Comparison of ENCODE assay signal across 20 cellular contexts in genomic region chr13:102100234-102100633, GRCh38.
DNase-seq lines count a peak whose midpoint lies in the region; ATAC-seq and TF ChIP-seq lines count a peak whose summit lies in the region.
"Had no signal": no experiment of that assay in that cellular context is flagged by ENCODE, and none has a peak within 500 bp of the region (broad histone marks: within the 10 kb centered on the region; RNA-seq: fewer than 3 reads in every experiment).

No MANE protein-coding gene starts in this region.

- H3K9me3 ChIP-seq in tibial nerve: no peaks in the 10 kb centered on the region
- H3K9me3 ChIP-seq: BLaER1, Caco-2 had no signal

- H3K36me3 ChIP-seq in GM23338 (ENCODE audit: insufficient read depth) (no peaks in the 10 kb centered on the region), tibial nerve (no peaks in the 10 kb centered on the region)
- H3K36me3 ChIP-seq: BLaER1 had no signal

- no peak for TF ChIP-seq CTCF in GM23338 (conservative IDR thresholded peaks at IDR 0.05; ENCODE audit: low read depth in 2 of 2)
- TF ChIP-seq CTCF in tibial nerve (IDR thresholded peaks at IDR 0.05): no peak

- no peak overlapping the region for H3K27ac Mint-ChIP-seq in GM23338
- H3K27ac Mint-ChIP-seq: B cell; CD4-positive, CD25-positive, alpha-beta regulatory T cell; CD8-positive, alpha-beta T cell; H9 had no signal

- DNase-seq in G401 (ENCODE audit: low spot score) (peak; percentile 79), GM23338 (ENCODE audit: low spot score) (peak; percentile 13), cerebellar cortex (ENCODE audit: low spot score) (peak; percentile 74), NCI-H187 treated with DMSO at 0.1 percent for 48 hours (lab: John Stamatoyannopoulos, UW) (no peak), iPS-NIHi7 (ENCODE audit: extremely low spot score) (no peak), tibial nerve (ENCODE audit: low spot score in 2 of 2) (no peak)
- DNase-seq: Caco-2; CD4-positive, CD25-positive, alpha-beta regulatory T cell; CD8-positive, alpha-beta T cell; DMS153; DND-41; GDM1; GM23248; H9 had no signal

- H3K27ac ChIP-seq in GM23338 (ENCODE audit: low read depth) (no peak overlapping the region), tibial nerve (no peak overlapping the region)
- H3K27ac ChIP-seq: BLaER1, C4-2B, GM23248 had no signal

- H2AFZ ChIP-seq in GM23338: no peak overlapping the region
- H2AFZ ChIP-seq: GM23248 had no signal

- H3K4me3 Mint-ChIP-seq in GM23338: no peak overlapping the region
- H3K4me3 Mint-ChIP-seq: B cell; CD4-positive, CD25-positive, alpha-beta regulatory T cell; CD8-positive, alpha-beta T cell; H9 had no signal

- H3K36me3 Mint-ChIP-seq in GM23338 (ENCODE audit: low read depth): no peaks in the 10 kb centered on the region
- H3K36me3 Mint-ChIP-seq: CD4-positive, CD25-positive, alpha-beta regulatory T cell; CD8-positive, alpha-beta T cell had no signal

- H3K9me2 ChIP-seq in GM23338 (ENCODE audit: insufficient read depth): no peaks in the 10 kb centered on the region

- no peaks in the 10 kb centered on the region for H3K9me3 Mint-ChIP-seq in GM23338
- H3K9me3 Mint-ChIP-seq: CD8-positive, alpha-beta T cell; H9 had no signal

- no peaks in the 10 kb centered on the region for H3K4me1 ChIP-seq in GM23338 (ENCODE audit: insufficient read depth)
- no peaks in the 10 kb centered on the region for H3K4me1 ChIP-seq in tibial nerve
- H3K4me1 ChIP-seq: BLaER1, Caco-2 had no signal

- TF ChIP-seq EP300 in tibial nerve (IDR thresholded peaks at IDR 0.05): no peak

- no peak for ATAC-seq in GM23338
- ATAC-seq in esophagus mucosa: peak; percentile 54
- ATAC-seq: CD8-positive, alpha-beta T cell; GM12878; HCT116 had no signal

- H3K27me3 ChIP-seq in GM23338 (ENCODE audit: insufficient read depth): no peaks in the 10 kb centered on the region
- no peaks in the 10 kb centered on the region for H3K27me3 ChIP-seq in tibial nerve
- H3K27me3 ChIP-seq: BLaER1 had no signal

- no peaks in the 10 kb centered on the region for H3F3A ChIP-seq in GM23338 (replicated peaks; ENCODE audit: low read depth)

- no peaks in the 10 kb centered on the region for H3K27me3 Mint-ChIP-seq in GM23338 (ENCODE audit: insufficient read depth, low read depth, poor library complexity)
- H3K27me3 Mint-ChIP-seq: B cell; CD4-positive, CD25-positive, alpha-beta regulatory T cell had no signal

- in situ Hi-C loops in G401 (cut with HindIII; ENCODE audit: low sequenced_read_pairs): no loop called here

- H3K79me2 ChIP-seq in GM23338 (replicated peaks; ENCODE audit: insufficient read depth): no peaks in the 10 kb centered on the region

- no peak for TF ChIP-seq POLR2A in tibial nerve (IDR thresholded peaks at IDR 0.05)

- H3K4me3 ChIP-seq in GM23338 (no peak overlapping the region), tibial nerve (no peak overlapping the region)
- H3K4me3 ChIP-seq: BLaER1, GM12878, GM23248 had no signal

- H4K20me1 ChIP-seq in GM23338 (replicated peaks; ENCODE audit: insufficient read depth): no peaks in the 10 kb centered on the region
- H4K20me1 ChIP-seq: BLaER1 had no signal

- no peak overlapping the region for H3K4me2 ChIP-seq in GM23338
- H3K4me2 ChIP-seq: BLaER1 had no signal

- 76 to 91% methylated on average over 3 of the region's 3 CpGs for WGBS in tibial nerve, 2 donors

- no peaks in the 10 kb centered on the region for H3K4me1 Mint-ChIP-seq in GM23338
- H3K4me1 Mint-ChIP-seq: B cell; CD4-positive, CD25-positive, alpha-beta regulatory T cell; H9 had no signal

TF ChIP-seq in GM23338, 12 proteins besides CTCF, POLR2A, EP300 and RAD21:
- TF ChIP-seq EZH2phosphoT487 (IDR thresholded peaks at IDR 0.05; ENCODE audit: unreplicated experiment): no peak
- TF ChIP-seq JUNB (IDR thresholded peaks at IDR 0.05; ENCODE audit: unreplicated experiment): no peak
- TF ChIP-seq ZNF114 (CRISPR knock-in tag; IDR thresholded peaks at IDR 0.05): no peak

Comparison
In these comparisons a context has a peak if more than half of its experiments do, and no peak if none do; other contexts are left out.
1. DNase-seq: peak in G401 (single experiment), GM23338 (single experiment) and cerebellar cortex (single experiment); none in NCI-H187 treated with DMSO at 0.1 percent for 48 hours (single experiment), iPS-NIHi7 (single experiment) and tibial nerve (0 of 2).